ENCODE assay signal across 26 cellular contexts in the genomic region with DNA sequence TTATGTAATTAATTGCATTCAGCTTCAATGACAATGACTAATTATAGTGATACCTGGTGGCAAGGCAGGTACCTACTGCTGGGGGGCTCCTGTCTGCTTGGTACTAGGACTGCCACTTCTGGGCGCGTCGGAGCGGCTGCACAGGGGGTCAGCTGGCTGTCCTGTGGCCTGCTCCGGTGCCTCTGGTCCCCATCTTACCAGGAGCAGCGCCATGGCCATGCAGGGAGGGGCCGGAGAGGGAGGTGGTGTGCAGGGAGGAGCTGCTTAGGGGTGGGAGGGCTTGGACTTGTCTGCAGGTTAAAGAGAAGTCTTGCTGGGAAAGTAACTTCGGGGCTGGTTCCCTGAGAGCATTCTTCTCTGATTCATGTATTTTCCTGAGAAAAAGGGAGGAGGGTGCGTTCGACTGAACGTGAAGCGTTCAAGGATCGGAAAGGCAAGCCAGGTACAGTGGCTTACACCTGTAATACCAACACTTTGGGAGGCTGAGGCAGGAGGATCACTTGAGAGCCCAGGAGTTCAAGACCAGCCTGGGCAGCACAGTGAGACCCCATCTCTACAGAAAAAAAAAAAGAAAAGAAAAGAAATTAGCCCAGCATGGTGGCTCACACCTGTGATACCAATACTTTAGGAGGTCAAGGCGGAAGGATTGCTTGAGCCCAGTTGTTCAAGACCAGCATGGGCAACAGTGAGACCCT. TPM values are rescaled to one million over a fixed set of nuclear protein-coding genes. Genes with fewer than 3 reads are reported as not detected.
DNase-seq lines count a peak whose midpoint lies in the region; ATAC-seq and TF ChIP-seq lines count a peak whose summit lies in the region.
"Had no signal": no experiment of that assay in that cellular context is flagged by ENCODE, and none has a peak within 500 bp of the region (broad histone marks: within the 10 kb centered on the region; RNA-seq: fewer than 3 reads in every experiment).

No MANE protein-coding gene starts in this region.

- H4K12ac ChIP-seq in trophoblast cell (ENCODE audit: low read depth, low read length) = no peak overlapping the region

- H3K4ac ChIP-seq in trophoblast cell (ENCODE audit: low read depth, low read length) = peak overlapping the region; percentile 41

- peak overlapping the region; percentile 8 for H3K27ac Mint-ChIP-seq in Caco-2 (ENCODE audit: unreplicated experiment)
- no peak overlapping the region for H3K27ac Mint-ChIP-seq in activated CD4-positive, alpha-beta memory T cell treated with anti-CD3 and anti-CD28 coated beads, Interleukin-2, amount 10 ng/mL, durations not matched to agents 7 days and 5 days

- H3K4me3 ChIP-seq in Caco-2 (ENCODE audit: low read depth, low read length) (no peak overlapping the region), SU-DHL-6 (ENCODE audit: insufficient read depth, low read length, poor library complexity, severe bottlenecking) (peak overlapping the region; percentile 27), trophoblast cell (ENCODE audit: low read depth, low read length) (no peak overlapping the region), prostate gland (no peak overlapping the region)
- H3K4me3 ChIP-seq: mucosa of descending colon, testis had no signal

- TF ChIP-seq POLR2A in prostate gland (IDR thresholded peaks at IDR 0.05) = no peak

- intact Hi-C loops in Caco-2 (cut with micrococcal nuclease; ENCODE audit: unreplicated experiment) = no loop called here
- intact Hi-C loops in prostate gland (cut with DNase I) = no loop called here

- no peak overlapping the region for H2AFZ ChIP-seq in SU-DHL-6 (ENCODE audit: low read depth, low read length, severe bottlenecking)
- no peak overlapping the region for H2AFZ ChIP-seq in trophoblast cell (ENCODE audit: insufficient read depth, low read length, poor library complexity)

- ATAC-seq in esophagus mucosa (peak; percentile 55), GM18873 (IDR thresholded peaks at IDR 0.05; ENCODE audit: low FRiP score, unreplicated experiment) (no peak)
- ATAC-seq: mucosa of descending colon had no signal

- peaks cover 100% of the 10 kb centered on the region for H3K79me2 ChIP-seq in SU-DHL-6 (ENCODE audit: insufficient read depth, low read length)
- H3K79me2 ChIP-seq in trophoblast cell (ENCODE audit: control insufficient read depth, insufficient read depth, low read length, poor library complexity) = peaks cover 40% of the 10 kb centered on the region

- H3K9me3 Mint-ChIP-seq in Caco-2 (ENCODE audit: unreplicated experiment) = no peaks in the 10 kb centered on the region
- H3K9me3 Mint-ChIP-seq in activated CD4-positive, alpha-beta memory T cell treated with anti-CD3 and anti-CD28 coated beads, Interleukin-2, amount 10 ng/mL, durations not matched to agents 7 days and 5 days = no peaks in the 10 kb centered on the region
- H3K9me3 Mint-ChIP-seq: CD4-positive, alpha-beta memory T cell had no signal

- no peak overlapping the region for H4K91ac ChIP-seq in trophoblast cell (ENCODE audit: low read depth, low read length)

- H3K9me3 ChIP-seq in Caco-2 (no peaks in the 10 kb centered on the region), SU-DHL-6 (ENCODE audit: insufficient read depth, low read length) (no peaks in the 10 kb centered on the region), trophoblast cell (ENCODE audit: insufficient read depth, low read depth, low read length) (peaks cover 2% of the 10 kb centered on the region), prostate gland (no peaks in the 10 kb centered on the region)
- H3K9me3 ChIP-seq: mucosa of descending colon, SK-N-SH, testis had no signal

- H3K27me3 Mint-ChIP-seq in Caco-2 (ENCODE audit: insufficient read depth, unreplicated experiment) = no peaks in the 10 kb centered on the region
- H3K27me3 Mint-ChIP-seq in activated CD4-positive, alpha-beta memory T cell treated with anti-CD3 and anti-CD28 coated beads, Interleukin-2, amount 10 ng/mL, durations not matched to agents 7 days and 5 days = no peaks in the 10 kb centered on the region
- H3K27me3 Mint-ChIP-seq: CD4-positive, alpha-beta memory T cell had no signal

- no peak overlapping the region for H3K14ac ChIP-seq in trophoblast cell (ENCODE audit: low read length)

- TF ChIP-seq CTCF in Caco-2 (IDR thresholded peaks at IDR 0.05; ENCODE audit: insufficient read depth in 1 of 2, low read depth in 1 of 2, low read length in 1 of 2, severe bottlenecking in 1 of 2, unreplicated experiment in 1 of 2) = no peak
- no peak for TF ChIP-seq CTCF in SU-DHL-6 (IDR thresholded peaks at IDR 0.05; ENCODE audit: insufficient read depth, low read length, poor library complexity, severe bottlenecking)
- no peak for TF ChIP-seq CTCF in prostate gland (IDR thresholded peaks at IDR 0.05)

- H3K79me1 ChIP-seq in trophoblast cell (ENCODE audit: low read length) = no peaks in the 10 kb centered on the region

- H3K23ac ChIP-seq in trophoblast cell (ENCODE audit: low read length) = no peak overlapping the region

- no peak overlapping the region for H2BK12ac ChIP-seq in trophoblast cell (ENCODE audit: low read length)

- no peak overlapping the region for H3K9ac ChIP-seq in SU-DHL-6 (ENCODE audit: low read length)
- H3K9ac ChIP-seq in trophoblast cell (ENCODE audit: low read length) = no peak overlapping the region
- H3K9ac ChIP-seq: KMS-11, SK-N-SH had no signal

- WGBS in trophoblast cell (ENCODE audit: extremely low coverage, insufficient coverage, insufficient read length) = no CpG with 5 or more reads among the region's 14 CpGs
- WGBS in prostate gland = 94% methylated on average over 14 of the region's 14 CpGs

- H3F3A ChIP-seq in SU-DHL-6 (ENCODE audit: insufficient read depth) = peaks cover 25% of the 10 kb centered on the region

- no peak overlapping the region for H3K18ac ChIP-seq in trophoblast cell (ENCODE audit: low read length)

- DNase-seq in Caco-2 = no peak
- peak; percentile 44 to 69 for DNase-seq in trophoblast cell
- no peak for DNase-seq in SW480 (ENCODE audit: low spot score)
- DNase-seq in activated CD4-positive, alpha-beta memory T cell treated with anti-CD3 and anti-CD28 coated beads, Interleukin-2, amount 10 ng/mL, durations not matched to agents 7 days and 5 days = no peak
- no peak for DNase-seq in prostate gland (ENCODE audit: low spot score)
- DNase-seq: activated gamma-delta T cell; activated T-cell treated with anti-CD3 and anti-CD28 coated beads for 4 hours; AML-193; CD4-positive, alpha-beta memory T cell; central memory CD4-positive, alpha-beta T cell; glutamatergic neuron; HCEC 1CT; mucosa of descending colon; NCI-H1436; NCI-H446 treated with DMSO at 0.1 percent for 48 hours; OCI-M1; SK-N-SH; stimulated activated CD4-positive, alpha-beta T cell treated with anti-CD3 and anti-CD28 coated beads, Interleukin-15, amount 100 ng/mL, for 24 hours; stimulated activated naive CD4-positive, alpha-beta T cell treated with Interleukin-2 at 50 U/mL for 16 hours; T-helper 2 cell; testis had no signal

- CTCF ChIA-PET in Caco-2 (lab: Charles Lee) = no interaction called here
- CTCF ChIA-PET in activated CD4-positive, alpha-beta memory T cell treated with anti-CD3 and anti-CD28 coated beads, Interleukin-2, amount 10 ng/mL, durations not matched to agents 7 days and 5 days (lab: Charles Lee) = no interaction called here

- H3K4me2 ChIP-seq in SU-DHL-6 (ENCODE audit: low read depth, low read length, poor library complexity, severe bottlenecking) (peak overlapping the region; percentile 79), trophoblast cell (ENCODE audit: low read length) (no peak overlapping the region)
- H3K4me2 ChIP-seq: KMS-11, SK-N-SH had no signal

- H4K20me1 ChIP-seq in SU-DHL-6 (ENCODE audit: low read depth, low read length) = peaks cover 6% of the 10 kb centered on the region; the same call in 1 of the 2 replicates

- no peak overlapping the region for H4K8ac ChIP-seq in trophoblast cell (ENCODE audit: low read depth, low read length)

- H2BK5ac ChIP-seq in trophoblast cell (ENCODE audit: low read depth, low read length, poor library complexity) = no peak overlapping the region

- no peaks in the 10 kb centered on the region for H3K9me2 ChIP-seq in SU-DHL-6 (replicated peaks; ENCODE audit: insufficient read depth, low read length)
- H3K9me2 ChIP-seq: SK-N-SH had no signal

- H2BK120ac ChIP-seq in trophoblast cell (ENCODE audit: insufficient read depth, low read length, poor library complexity) = no peak overlapping the region

- H3K27me3 ChIP-seq in Caco-2 (replicated peaks; ENCODE audit: control insufficient read depth, insufficient read depth, low read length) = no peaks in the 10 kb centered on the region
- no peaks in the 10 kb centered on the region for H3K27me3 ChIP-seq in SU-DHL-6 (ENCODE audit: low read length)
- no peaks in the 10 kb centered on the region for H3K27me3 ChIP-seq in trophoblast cell (ENCODE audit: insufficient read depth, low read length)
- H3K27me3 ChIP-seq in prostate gland (replicated peaks; ENCODE audit: insufficient read depth) = no peaks in the 10 kb centered on the region
- H3K27me3 ChIP-seq: testis had no signal

- H3K36me3 Mint-ChIP-seq in Caco-2 (ENCODE audit: insufficient read depth, unreplicated experiment) = peaks cover 79% of the 10 kb centered on the region
- H3K36me3 Mint-ChIP-seq in activated CD4-positive, alpha-beta memory T cell treated with anti-CD3 and anti-CD28 coated beads, Interleukin-2, amount 10 ng/mL, durations not matched to agents 7 days and 5 days (ENCODE audit: low read depth) = no peaks in the 10 kb centered on the region

- H3K36me3 ChIP-seq in Caco-2 (ENCODE audit: control insufficient read depth, insufficient read depth, low read length) = no peaks in the 10 kb centered on the region; the same call in 1 of the 2 replicates
- 0 out of 2 replicates have a peak, but pooled peaks cover 3% of the 10 kb centered on the region for H3K36me3 ChIP-seq in SU-DHL-6 (ENCODE audit: low read length)
- H3K36me3 ChIP-seq in trophoblast cell (ENCODE audit: control insufficient read depth in 1 of 2, insufficient read depth in 2 of 2, low read length in 2 of 2) = peaks cover 6% of the 10 kb centered on the region in 2 experiments
- H3K36me3 ChIP-seq in prostate gland = no peaks in the 10 kb centered on the region

- no peak overlapping the region for H2AK5ac ChIP-seq in trophoblast cell (ENCODE audit: low read length)

- H3K4me1 Mint-ChIP-seq in Caco-2 (ENCODE audit: low read depth, unreplicated experiment) = peaks cover 3% of the 10 kb centered on the region
- H3K4me1 Mint-ChIP-seq in activated CD4-positive, alpha-beta memory T cell treated with anti-CD3 and anti-CD28 coated beads, Interleukin-2, amount 10 ng/mL, durations not matched to agents 7 days and 5 days = no peaks in the 10 kb centered on the region

- POLR2A ChIA-PET in Caco-2 (lab: Charles Lee) = interaction anchor here (0.5 kb wide), 1 partner anchor 23 kb away, joined by 5 read pairs; no protein-coding TSS in a partner anchor
- POLR2A ChIA-PET in activated CD4-positive, alpha-beta memory T cell treated with anti-CD3 and anti-CD28 coated beads, Interleukin-2, amount 10 ng/mL, durations not matched to agents 7 days and 5 days (lab: Charles Lee) = no interaction called here

- no TSS peak for BruUV-seq in Caco-2 (replicated peaks; lab: Mats Ljungman, UMichigan)

- H3K4me3 Mint-ChIP-seq in Caco-2 (ENCODE audit: unreplicated experiment) = no peak overlapping the region
- no peak overlapping the region for H3K4me3 Mint-ChIP-seq in activated CD4-positive, alpha-beta memory T cell treated with anti-CD3 and anti-CD28 coated beads, Interleukin-2, amount 10 ng/mL, durations not matched to agents 7 days and 5 days
- H3K4me3 Mint-ChIP-seq: CD4-positive, alpha-beta memory T cell; neural crest cell had no signal

- H3K27ac ChIP-seq in SU-DHL-6 (ENCODE audit: low read depth, low read length) (peak overlapping the region; percentile 83), trophoblast cell (ENCODE audit: low read depth, low read length) (no peak overlapping the region), prostate gland (no peak overlapping the region)
- H3K27ac ChIP-seq: KMS-11, testis had no signal

- H3K4me1 ChIP-seq in Caco-2 = no peaks in the 10 kb centered on the region
- H3K4me1 ChIP-seq in trophoblast cell (ENCODE audit: control insufficient read depth in 1 of 2, insufficient read depth in 2 of 2, low read length in 2 of 2) = no peaks in the 10 kb centered on the region
- H3K4me1 ChIP-seq in prostate gland (replicated peaks) = no peaks in the 10 kb centered on the region
- H3K4me1 ChIP-seq: testis had no signal

RNA-seq across cellular contexts. Expression of gene CUX1, which starts 15.4 kb away (rescaled TPM):
- total RNA-seq in Caco-2 (2022) (113 and 116 TPM in 2 replicates), esophagus mucosa (53.3 TPM), prostate gland (10 to 100 TPM; 96.3 to 99.2 TPM)
- 39.0 and 43.1 TPM in 2 replicates for polyA plus RNA-seq in trophoblast cell (2013)
- total RNA-seq in activated CD4-positive, alpha-beta memory T cell treated with anti-CD3 and anti-CD28 coated beads, Interleukin-2, amount 10 ng/mL, durations not matched to agents 7 days and 5 days = 10 to 100 TPM; 21.1 to 22.4 TPM

Comparison
In these comparisons a context has a peak if more than half of its experiments do, and no peak if none do; other contexts are left out.
1. DNase-seq: peak in trophoblast cell (2 of 2); none in Caco-2 (0 of 2), SW480 (single experiment), activated CD4-positive, alpha-beta memory T cell treated with anti-CD3 and anti-CD28 coated beads, Interleukin-2, amount 10 ng/mL, durations not matched to agents 7 days and 5 days (single experiment) and prostate gland (single experiment).